12 cellular contexts compared by ENCODE assay signal in genomic region chr6:37435816-37436215, GRCh38. TPM values are rescaled to one million over a fixed set of nuclear protein-coding genes. Genes with fewer than 3 reads are reported as not detected.
DNase-seq lines count a peak whose midpoint lies in the region; ATAC-seq and TF ChIP-seq lines count a peak whose summit lies in the region.
"Had no signal": no experiment of that assay in that cellular context is flagged by ENCODE, and none has a peak within 500 bp of the region (broad histone marks: within the 10 kb centered on the region; RNA-seq: fewer than 3 reads in every experiment).

No MANE protein-coding gene starts in this region.

- no peak overlapping the region for H3K27ac ChIP-seq in OCI-LY7 (ENCODE audit: low read depth, low read length, poor library complexity, severe bottlenecking)

- H3K27me3 Mint-ChIP-seq in activated CD4-positive, alpha-beta T cell treated with anti-CD3 and anti-CD28 coated beads, Interleukin-2, amount 10 ng/mL, durations not matched to agents 24 days and 14 days = no peaks in the 10 kb centered on the region
- H3K27me3 Mint-ChIP-seq in chondrocyte (ENCODE audit: low read depth) (no peaks in the 10 kb centered on the region), progenitor cell of endocrine pancreas (no peaks in the 10 kb centered on the region)

- peaks cover 39% of the 10 kb centered on the region for H3K4me1 Mint-ChIP-seq in activated CD4-positive, alpha-beta T cell treated with anti-CD3 and anti-CD28 coated beads, Interleukin-2, amount 10 ng/mL, durations not matched to agents 24 days and 14 days
- H3K4me1 Mint-ChIP-seq in chondrocyte (ENCODE audit: low read depth) (peaks cover 25% of the 10 kb centered on the region), progenitor cell of endocrine pancreas (ENCODE audit: low read depth) (peaks cover 32% of the 10 kb centered on the region)

- H4K20me1 ChIP-seq in OCI-LY7 (ENCODE audit: insufficient read depth, low read length) = no peaks in the 10 kb centered on the region

- CTCF ChIA-PET in OCI-LY7 (lab: Charles Lee; ENCODE audit: unreplicated experiment) = no interaction called here

- no TSS peak for BruUV-seq in OCI-LY7 (replicated peaks; lab: Mats Ljungman, UMichigan)

- intact Hi-C loops in activated CD4-positive, alpha-beta T cell treated with anti-CD3 and anti-CD28 coated beads, Interleukin-2, amount 10 ng/mL, durations not matched to agents 24 days and 14 days (cut with micrococcal nuclease) = no loop called here
- intact Hi-C loops in OCI-LY7 (cut with micrococcal nuclease; ENCODE audit: unreplicated experiment) = no loop called here

- H3K4me2 ChIP-seq in OCI-LY7 (ENCODE audit: low read length) = no peak overlapping the region

- peaks cover 17% of the 10 kb centered on the region for H3K4me1 ChIP-seq in OCI-LY7 (ENCODE audit: insufficient read depth, low read length, poor library complexity, severe bottlenecking)

- ATAC-seq in HG03095 (IDR thresholded peaks at IDR 0.05; ENCODE audit: unreplicated experiment) (no peak), HG02870 (IDR thresholded peaks at IDR 0.05; ENCODE audit: unreplicated experiment) (no peak)

- peak; percentile 64 for TF ChIP-seq CTCF in OCI-LY7 (conservative IDR thresholded peaks at IDR 0.05; ENCODE audit: low read length)
- peak; percentile 34 for TF ChIP-seq CTCF in chondrocyte (IDR thresholded peaks at IDR 0.05)
- no peak for TF ChIP-seq CTCF in progenitor cell of endocrine pancreas (IDR thresholded peaks at IDR 0.05; ENCODE audit: unreplicated experiment)

- DNase-seq in activated CD4-positive, alpha-beta T cell treated with anti-CD3 and anti-CD28 coated beads, Interleukin-2, amount 10 ng/mL, durations not matched to agents 24 days and 14 days = no peak
- no peak for DNase-seq in activated CD4-positive, alpha-beta T cell treated with anti-CD3 and anti-CD28 coated beads, Interleukin-2, amount 50 U/mL, for 1 hour
- peak; percentile 11 for DNase-seq in OCI-LY7 (ENCODE audit: low spot score)
- DNase-seq in chondrocyte (ENCODE audit: low spot score) = no peak
- DNase-seq in progenitor cell of endocrine pancreas (ENCODE audit: low spot score, unreplicated experiment) = no peak
- no peak for DNase-seq in C1 segment of cervical spinal cord (lab: John Stamatoyannopoulos, UW)
- DNase-seq: effector CD8-positive, alpha-beta T cell; NCI-H146; stimulated activated CD4-positive, alpha-beta T cell treated with anti-CD3 and anti-CD28 coated beads, Interleukin-12 subunit alpha, Interleukin-12 subunit beta, amount 100 ng/mL, for 4 hours had no signal

- peaks cover 34% of the 10 kb centered on the region for H3K36me3 Mint-ChIP-seq in activated CD4-positive, alpha-beta T cell treated with anti-CD3 and anti-CD28 coated beads, Interleukin-2, amount 10 ng/mL, durations not matched to agents 24 days and 14 days (ENCODE audit: low read depth)
- H3K36me3 Mint-ChIP-seq in chondrocyte (ENCODE audit: low read depth) (peaks cover 10% of the 10 kb centered on the region), progenitor cell of endocrine pancreas (ENCODE audit: insufficient read depth) (peaks cover 6% of the 10 kb centered on the region)

- no peak overlapping the region for H3K4me3 ChIP-seq in OCI-LY7 (ENCODE audit: low read depth, low read length, poor library complexity, severe bottlenecking)
- H3K4me3 ChIP-seq: HAP-1 had no signal

- no peak overlapping the region for H2AFZ ChIP-seq in OCI-LY7 (ENCODE audit: low read length)

- peaks cover 54% of the 10 kb centered on the region for H3K36me3 ChIP-seq in OCI-LY7 (ENCODE audit: insufficient read depth, low read length)

- H3K27ac Mint-ChIP-seq in activated CD4-positive, alpha-beta T cell treated with anti-CD3 and anti-CD28 coated beads, Interleukin-2, amount 10 ng/mL, durations not matched to agents 24 days and 14 days = no peak overlapping the region
- H3K27ac Mint-ChIP-seq in chondrocyte (ENCODE audit: unreplicated experiment) = no peak overlapping the region
- peak overlapping the region; percentile 64 for H3K27ac Mint-ChIP-seq in progenitor cell of endocrine pancreas

- H3K79me2 ChIP-seq in OCI-LY7 (ENCODE audit: insufficient read depth, low read depth, low read length) = peaks cover 22% of the 10 kb centered on the region; the same call in 1 of the 2 replicates

- peak overlapping the region; percentile 18 for H3K4me3 Mint-ChIP-seq in activated CD4-positive, alpha-beta T cell treated with anti-CD3 and anti-CD28 coated beads, Interleukin-2, amount 10 ng/mL, durations not matched to agents 24 days and 14 days
- no peak overlapping the region for H3K4me3 Mint-ChIP-seq in chondrocyte (ENCODE audit: unreplicated experiment)
- H3K4me3 Mint-ChIP-seq in progenitor cell of endocrine pancreas (ENCODE audit: low read depth) = peak overlapping the region; percentile 33

- POLR2A ChIA-PET in OCI-LY7 (lab: Charles Lee) = no interaction called here

- H3K9me3 ChIP-seq in OCI-LY7 (ENCODE audit: low read length) = no peaks in the 10 kb centered on the region
- H3K9me3 ChIP-seq: HAP-1 had no signal

- H3K9me2 ChIP-seq in OCI-LY7 (ENCODE audit: insufficient read depth, low read length) = no peaks in the 10 kb centered on the region

- H3K9me3 Mint-ChIP-seq in activated CD4-positive, alpha-beta T cell treated with anti-CD3 and anti-CD28 coated beads, Interleukin-2, amount 10 ng/mL, durations not matched to agents 24 days and 14 days = no peaks in the 10 kb centered on the region
- H3K9me3 Mint-ChIP-seq in chondrocyte (ENCODE audit: low read depth) (no peaks in the 10 kb centered on the region), progenitor cell of endocrine pancreas (ENCODE audit: low read depth) (no peaks in the 10 kb centered on the region)

RNA-seq across cellular contexts. Expression of gene CMTR1, which starts 2.8 kb away (rescaled TPM):
- 56.4 and 57.1 TPM in 2 replicates for total RNA-seq in activated CD4-positive, alpha-beta T cell treated with anti-CD3 and anti-CD28 coated beads, Interleukin-2, amount 10 ng/mL, durations not matched to agents 24 days and 14 days
- total RNA-seq in OCI-LY7 (2014; rRNA removed; shearing (Covaris generic)) = 32.3 and 36.0 TPM in 2 replicates
- 41.2 and 42.8 TPM in 2 replicates for total RNA-seq in OCI-LY7 (2022)
- total RNA-seq in chondrocyte = 28.1 to 36.1 TPM (median 30.2 TPM) in 3 replicates
- 48.0 and 50.5 TPM in 2 replicates for total RNA-seq in progenitor cell of endocrine pancreas
